ENCODE assay signal across 9 cellular contexts in the genomic region with DNA sequence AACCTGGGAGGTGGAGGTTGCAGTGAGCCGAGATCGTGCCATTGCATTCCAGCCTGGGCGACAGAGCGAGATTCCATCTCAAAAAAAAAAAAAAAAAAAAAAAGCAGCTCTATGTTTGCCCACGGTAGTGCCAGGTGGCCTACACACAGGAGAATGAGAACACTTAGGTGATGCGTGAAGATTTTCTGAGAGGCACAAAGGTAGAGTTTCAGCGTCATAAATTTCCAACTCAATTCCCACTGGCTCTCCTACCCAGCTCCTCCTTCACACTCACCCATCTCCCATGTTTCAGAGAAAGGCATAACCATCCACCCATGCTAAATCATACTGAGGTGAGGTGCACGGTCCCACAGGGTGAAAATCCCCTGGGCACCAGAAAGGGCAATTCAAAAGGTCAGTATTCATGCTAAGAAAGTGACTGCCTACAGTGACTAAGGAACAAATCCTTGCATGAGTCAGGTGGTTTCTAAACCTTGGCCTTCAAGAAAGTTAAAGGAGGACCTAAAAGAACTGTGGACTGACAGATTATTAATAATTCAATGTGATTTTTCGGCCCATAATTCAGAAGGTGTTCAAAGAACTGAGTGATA. TPM values are rescaled to one million over a fixed set of nuclear protein-coding genes. Genes with fewer than 3 reads are reported as not detected.
A peak's percentile ranks its signal among the peaks of the same experiment; 100 is the strongest.
DNase-seq lines count a peak whose midpoint lies in the region; ATAC-seq, FAIRE-seq and TF ChIP-seq lines count a peak whose summit lies in the region.
"Had no signal": no experiment of that assay in that cellular context is flagged by ENCODE, and none has a peak within 500 bp of the region (broad histone marks: within the 10 kb centered on the region; RNA-seq: fewer than 3 reads in every experiment).

No MANE protein-coding gene starts in this region.

- no peaks in the 10 kb centered on the region for H3K9me3 Mint-ChIP-seq in astrocyte (ENCODE audit: unreplicated experiment)
- no peaks in the 10 kb centered on the region for H3K9me3 Mint-ChIP-seq in neural progenitor cell

- H3K9me3 ChIP-seq in DND-41 (ENCODE audit: insufficient read depth, low read length, severe bottlenecking), result no peaks in the 10 kb centered on the region
- no peaks in the 10 kb centered on the region for H3K9me3 ChIP-seq in HUES6 (ENCODE audit: control insufficient read depth, insufficient read depth, low read depth, low read length)
- H3K9me3 ChIP-seq in astrocyte (ENCODE audit: insufficient read depth, low read depth, low read length), result no peaks in the 10 kb centered on the region
- H3K9me3 ChIP-seq in neural progenitor cell (ENCODE audit: low read depth), result no peaks in the 10 kb centered on the region
- H3K9me3 ChIP-seq in testis, result no peaks in the 10 kb centered on the region

- no peak for FAIRE-seq in astrocyte (lab: Jason Lieb, UNC)

- intact Hi-C loops in testis (cut with DNase I; ENCODE audit: low total_unique reads), result no loop called here
- intact Hi-C loops in dorsolateral prefrontal cortex (cut with DNase I), result no loop called here

- TF ChIP-seq CTCF in DND-41 (IDR thresholded peaks at IDR 0.05; ENCODE audit: borderline replicate concordance, extremely low read depth, low read length, poor library complexity, severe bottlenecking) (no peak), astrocyte (IDR thresholded peaks at IDR 0.05; ENCODE audit: insufficient read depth, low read depth, low read length) (no peak), neural progenitor cell (IDR thresholded peaks at IDR 0.05) (no peak), testis (IDR thresholded peaks at IDR 0.05) (no peak), dorsolateral prefrontal cortex (IDR thresholded peaks at IDR 0.05 in 54 of 56, conservative IDR thresholded peaks at IDR 0.05 in 2 of 56; ENCODE audit: low read depth in 1 of 56, partially characterized antibody in 56 of 56) (no peak)

- no peak overlapping the region for H3K9ac ChIP-seq in DND-41 (ENCODE audit: low read depth, low read length)
- H3K9ac ChIP-seq in HUES6 (ENCODE audit: low read length), result no peak overlapping the region
- H3K9ac ChIP-seq in astrocyte (ENCODE audit: low read length), result no peak overlapping the region
- no peak overlapping the region for H3K9ac ChIP-seq in neural progenitor cell

- H3K4me3 ChIP-seq in DND-41 (ENCODE audit: low read depth in 1 of 2, low read length in 2 of 2) (no peak overlapping the region), HUES6 (ENCODE audit: low read depth, low read length) (no peak overlapping the region), astrocyte (ENCODE audit: insufficient read depth, low read depth, low read length) (no peak overlapping the region), neural progenitor cell (no peak overlapping the region), testis (no peak overlapping the region), dorsolateral prefrontal cortex (no peak overlapping the region)

- peaks cover 15% of the 10 kb centered on the region for H3K4me1 Mint-ChIP-seq in astrocyte (ENCODE audit: low read depth, unreplicated experiment)
- peaks cover 45% of the 10 kb centered on the region for H3K4me1 Mint-ChIP-seq in neural progenitor cell

- H3K27ac ChIP-seq in DND-41 (ENCODE audit: low read length) (0 out of 2 replicates have a peak overlapping the region, but pooled peaks have one; percentile 11), HUES6 (ENCODE audit: low read depth, low read length) (0 out of 2 replicates have a peak overlapping the region, but pooled peaks have one; percentile 9), astrocyte (ENCODE audit: low read depth, low read length) (no peak overlapping the region), neural progenitor cell (peak overlapping the region; percentile 48), testis (no peak overlapping the region), dorsolateral prefrontal cortex (no peak overlapping the region)

- H3K4me2 ChIP-seq in DND-41 (ENCODE audit: insufficient read depth, low read length) (no peak overlapping the region; the same call in 1 of the 2 replicates), astrocyte (ENCODE audit: low read length) (peak overlapping the region; percentile 19), neural progenitor cell (no peak overlapping the region)

- no peak for DNase-seq in DND-41
- no peak for DNase-seq in astrocyte (ENCODE audit: low read depth)
- no peak for DNase-seq in neural progenitor cell (ENCODE audit: low spot score)
- DNase-seq in testis, result no peak
- DNase-seq in dorsolateral prefrontal cortex, result no peak
- no peak for DNase-seq in amniotic stem cell (lab: John Stamatoyannopoulos, UW)
- DNase-seq: midbrain had no signal

- 92% methylated on average over 9 of the region's 9 CpGs for WGBS in testis, 2 donors

- peak overlapping the region; percentile 34 for H3K4me3 Mint-ChIP-seq in astrocyte (ENCODE audit: unreplicated experiment)
- H3K4me3 Mint-ChIP-seq in neural progenitor cell, result peak overlapping the region; percentile 50

- no peak for TF ChIP-seq POLR2A in testis (IDR thresholded peaks at IDR 0.05)

- H3F3A ChIP-seq in neural progenitor cell (ENCODE audit: low read depth), result peaks cover 30% of the 10 kb centered on the region

- H4K20me1 ChIP-seq in DND-41 (ENCODE audit: insufficient read depth, low read length), result peaks cover 29% of the 10 kb centered on the region
- peaks cover 25% of the 10 kb centered on the region for H4K20me1 ChIP-seq in astrocyte (ENCODE audit: insufficient read depth, low read length)
- H4K20me1 ChIP-seq in neural progenitor cell (ENCODE audit: low read depth), result peaks cover 41% of the 10 kb centered on the region

- H3K4me1 ChIP-seq in DND-41 (ENCODE audit: insufficient read depth, low read length) (peaks cover 27% of the 10 kb centered on the region), HUES6 (ENCODE audit: control insufficient read depth, insufficient read depth, low read length) (peaks cover 25% of the 10 kb centered on the region), astrocyte (ENCODE audit: insufficient read depth, low read length) (peaks cover 16% of the 10 kb centered on the region), neural progenitor cell (peaks cover 14% of the 10 kb centered on the region), testis (peaks cover 33% of the 10 kb centered on the region)

- peaks cover 91% of the 10 kb centered on the region for H3K79me2 ChIP-seq in DND-41 (ENCODE audit: insufficient read depth, low read length)
- peaks cover 74% of the 10 kb centered on the region for H3K79me2 ChIP-seq in astrocyte (ENCODE audit: insufficient read depth, low read length)
- peaks cover 75% of the 10 kb centered on the region for H3K79me2 ChIP-seq in neural progenitor cell (ENCODE audit: low read depth)

- ATAC-seq in DND-41 (ENCODE audit: insufficient read depth, low read depth) (no peak), HG03520 (IDR thresholded peaks at IDR 0.05; ENCODE audit: unreplicated experiment) (no peak)

- H2AFZ ChIP-seq in DND-41 (ENCODE audit: low read depth, low read length), result no peak overlapping the region
- H2AFZ ChIP-seq in astrocyte (ENCODE audit: low read depth, low read length), result no peak overlapping the region
- H2AFZ ChIP-seq in neural progenitor cell (replicated peaks), result no peak overlapping the region

- H3K36me3 Mint-ChIP-seq in astrocyte (ENCODE audit: low read depth, unreplicated experiment), result peaks cover 7% of the 10 kb centered on the region
- H3K36me3 Mint-ChIP-seq in neural progenitor cell, result peaks cover 12% of the 10 kb centered on the region

- H3K36me3 ChIP-seq in DND-41 (ENCODE audit: insufficient read depth, low read length) (peaks cover 32% of the 10 kb centered on the region), HUES6 (ENCODE audit: control insufficient read depth, insufficient read depth, low read length) (no peaks in the 10 kb centered on the region), astrocyte (ENCODE audit: insufficient read depth, low read length) (no peaks in the 10 kb centered on the region), neural progenitor cell (no peaks in the 10 kb centered on the region), testis (ENCODE audit: low read depth, missing control alignments) (no peaks in the 10 kb centered on the region)

- H3K27ac Mint-ChIP-seq in astrocyte (ENCODE audit: unreplicated experiment) (peak overlapping the region; percentile 84), neural progenitor cell (peak overlapping the region; percentile 78)

- H3K27me3 Mint-ChIP-seq in astrocyte (ENCODE audit: low read depth, unreplicated experiment) (no peaks in the 10 kb centered on the region), neural progenitor cell (ENCODE audit: insufficient read depth, low read depth) (peaks cover 3% of the 10 kb centered on the region)

- no peaks in the 10 kb centered on the region for H3K27me3 ChIP-seq in DND-41 (ENCODE audit: insufficient read depth, low read length, poor library complexity)
- no peaks in the 10 kb centered on the region for H3K27me3 ChIP-seq in HUES6 (ENCODE audit: control insufficient read depth, insufficient read depth, low read length)
- H3K27me3 ChIP-seq in astrocyte (ENCODE audit: insufficient read depth, low read length), result no peaks in the 10 kb centered on the region
- H3K27me3 ChIP-seq in neural progenitor cell, result no peaks in the 10 kb centered on the region
- no peaks in the 10 kb centered on the region for H3K27me3 ChIP-seq in testis
- no peaks in the 10 kb centered on the region for H3K27me3 ChIP-seq in dorsolateral prefrontal cortex

RNA-seq across cellular contexts. Expression of gene DCAKD, which starts 4.8 kb away (rescaled TPM):
- total RNA-seq in astrocyte (34.8 and 43.3 TPM in 2 replicates), neural progenitor cell (ENCODE audit: low replicate concordance) (31.4 and 91.5 TPM in 2 replicates), testis (10 to 100 TPM; 63.1 to 72.5 TPM), dorsolateral prefrontal cortex (10 to 100 TPM; 46.2 to 97.6 (median 62.3) TPM)
- polyA plus RNA-seq in testis (ENCODE audit: insufficient read depth, low read depth, low replicate concordance), result 33.2 TPM

RNA-seq across cellular contexts. Expression of gene NMT1, which starts 14.5 kb away (rescaled TPM):
- total RNA-seq in astrocyte, result 114 and 130 TPM in 2 replicates
- 95.0 and 101 TPM in 2 replicates for total RNA-seq in neural progenitor cell (ENCODE audit: low replicate concordance)
- total RNA-seq in testis, result 10 to 100 TPM; 76.1 to 79.0 TPM
- 143 TPM for polyA plus RNA-seq in testis (ENCODE audit: insufficient read depth, low read depth, low replicate concordance)
- 100 to 1,000 TPM; 111 to 220 (median 159) TPM for total RNA-seq in dorsolateral prefrontal cortex

Comparison
In these comparisons a context has a peak if more than half of its experiments do, and no peak if none do; other contexts are left out.
1. H3K27ac ChIP-seq: peak in DND-41 (single experiment), HUES6 (single experiment) and neural progenitor cell (single experiment); none in astrocyte (single experiment), testis (0 of 2) and dorsolateral prefrontal cortex (0 of 59).